23 cellular contexts compared by ENCODE assay signal in genomic region chr12:96361074-96361473, GRCh38. TPM values are rescaled to one million over a fixed set of nuclear protein-coding genes. Genes with fewer than 3 reads are reported as not detected.
DNase-seq lines count a peak whose midpoint lies in the region; ATAC-seq, FAIRE-seq and TF ChIP-seq lines count a peak whose summit lies in the region.
"Had no signal": no experiment of that assay in that cellular context is flagged by ENCODE, and none has a peak within 500 bp of the region (broad histone marks: within the 10 kb centered on the region; RNA-seq: fewer than 3 reads in every experiment).

No MANE protein-coding gene starts in this region.

- POLR2A ChIA-PET in endothelial cell of umbilical vein (lab: Charles Lee): interaction anchor here (0.7 kb wide), 1 partner anchor 40 kb away, joined by 3 read pairs; no protein-coding TSS in a partner anchor

- no peaks in the 10 kb centered on the region for H3K9me2 ChIP-seq in Karpas-422 (replicated peaks; ENCODE audit: insufficient read depth, low read length)

- H3K36me3 Mint-ChIP-seq in nephron progenitor cell (ENCODE audit: low read depth): peaks cover 7% of the 10 kb centered on the region

- peaks cover 69% of the 10 kb centered on the region for H3K4me1 ChIP-seq in Karpas-422 (ENCODE audit: low read length)
- peaks cover 74% of the 10 kb centered on the region for H3K4me1 ChIP-seq in endothelial cell of umbilical vein (ENCODE audit: control insufficient read depth, extremely low read depth, insufficient read depth, low read length)

- intact Hi-C loops in endothelial cell of umbilical vein (cut with micrococcal nuclease): no loop called here

- no TSS peak for BruUV-seq in endothelial cell of umbilical vein (replicated peaks; lab: Mats Ljungman, UMichigan)

- no peak overlapping the region for H3K9ac ChIP-seq in Karpas-422 (ENCODE audit: low read length)
- no peak overlapping the region for H3K9ac ChIP-seq in endothelial cell of umbilical vein (replicated peaks; ENCODE audit: extremely low read depth, insufficient read depth, low read length)
- H3K9ac ChIP-seq: parathyroid adenoma had no signal

- H2AFZ ChIP-seq in Karpas-422 (ENCODE audit: low read length) (no peak overlapping the region), endothelial cell of umbilical vein (ENCODE audit: low read depth, low read length) (no peak overlapping the region)
- H2AFZ ChIP-seq: parathyroid adenoma had no signal

- peak; percentile 35 for TF ChIP-seq POLR2A in endothelial cell of umbilical vein (IDR thresholded peaks at IDR 0.05; ENCODE audit: low read depth, low read length)

- H3K9me3 ChIP-seq in Karpas-422 (ENCODE audit: low read length) (no peaks in the 10 kb centered on the region), endothelial cell of umbilical vein (replicated peaks; ENCODE audit: control insufficient read depth, insufficient read depth, low read length) (no peaks in the 10 kb centered on the region)
- H3K9me3 ChIP-seq: transverse colon had no signal

- H3K79me2 ChIP-seq in Karpas-422 (ENCODE audit: low read length) (peaks cover 92% of the 10 kb centered on the region), endothelial cell of umbilical vein (ENCODE audit: control insufficient read depth, insufficient read depth, low read length) (peaks cover 100% of the 10 kb centered on the region)

- no peaks in the 10 kb centered on the region for H3K9me1 ChIP-seq in endothelial cell of umbilical vein (replicated peaks; ENCODE audit: control insufficient read depth, extremely low read depth, insufficient read depth, low read length)

- DNase-seq in DMS53 (lab: John Stamatoyannopoulos, UW) (peak; percentile 25), DMS53 treated with DMSO at 0.1 percent for 48 hours (lab: John Stamatoyannopoulos, UW; ENCODE audit: unreplicated experiment) (no peak), Karpas-422 (no peak), endothelial cell of umbilical vein (ENCODE audit: low read depth, low spot score) (peak; percentile 77), nephron progenitor cell (no peak), activated gamma-delta T cell treated with Interleukin-2 at 50 U/mL for 16 hours (no peak), OCI-M2 (lab: John Stamatoyannopoulos, UW; ENCODE audit: unreplicated experiment) (no peak)
- DNase-seq: activated CD4-positive, CD25-positive, alpha-beta regulatory T cell treated with anti-CD3 and anti-CD28 coated beads, Interleukin-2, amount 50 U/mL, for 72 hours; activated CD8-positive, alpha-beta memory T cell treated with anti-CD3 and anti-CD28 coated beads for 24 hours; activated naive CD8-positive, alpha-beta T cell treated with anti-CD3 and anti-CD28 coated beads, Interleukin-2, amount 10 ng/mL, durations not matched to agents 7 days and 5 days; erythroblast; GF-D8; NCI-H1417 treated with DMSO at 0.1 percent for 48 hours; NCI-H82; stimulated activated naive B cell treated with anti-CD40 and anti-IgM and Interleukin-4, amounts not matched to agents 10 μg/mL and 1 μg/mL and 100 μg/mL, for 72 hours; T-helper 9 cell; transverse colon had no signal

- H3K4me2 ChIP-seq in Karpas-422 (ENCODE audit: low read depth, low read length, poor library complexity, severe bottlenecking) (no peak overlapping the region), endothelial cell of umbilical vein (ENCODE audit: insufficient read depth, low read length) (peak overlapping the region; percentile 7)

- TF ChIP-seq CTCF in endothelial cell of umbilical vein (IDR thresholded peaks at IDR 0.05; ENCODE audit: extremely low read depth in 1 of 2, insufficient read depth in 1 of 2, low read depth in 1 of 2, low read length in 2 of 2) (no peak), nephron progenitor cell (IDR thresholded peaks at IDR 0.05) (no peak)

- peaks cover 29% of the 10 kb centered on the region for H3K4me1 Mint-ChIP-seq in nephron progenitor cell

- peak overlapping the region; percentile 48; the same call in 1 of the 2 replicates for H3K27ac ChIP-seq in Karpas-422 (ENCODE audit: low read length)
- peak overlapping the region; percentile 55 for H3K27ac ChIP-seq in endothelial cell of umbilical vein (ENCODE audit: insufficient read depth, low read depth, low read length)
- H3K27ac ChIP-seq: 22Rv1, parathyroid adenoma, transverse colon had no signal

- H3K9me3 Mint-ChIP-seq in nephron progenitor cell: no peaks in the 10 kb centered on the region
- H3K9me3 Mint-ChIP-seq: activated naive CD8-positive, alpha-beta T cell treated with anti-CD3 and anti-CD28 coated beads, Interleukin-2, amount 10 ng/mL, durations not matched to agents 7 days and 5 days; brain had no signal

- H3K4me3 Mint-ChIP-seq in nephron progenitor cell: no peak overlapping the region
- H3K4me3 Mint-ChIP-seq: activated naive CD8-positive, alpha-beta T cell treated with anti-CD3 and anti-CD28 coated beads, Interleukin-2, amount 10 ng/mL, durations not matched to agents 7 days and 5 days; brain; stimulated activated naive B cell treated with anti-CD40 and anti-IgM and Interleukin-4, amounts not matched to agents 10 μg/mL and 1 μg/mL and 100 μg/mL, for 72 hours had no signal

- CTCF ChIA-PET in endothelial cell of umbilical vein (lab: Charles Lee): interaction anchor here (0.9 to 2.7 kb wide), 8 partner anchors 8 to 39 kb away, joined by 3 to 9 read pairs (median 4); partner anchors contain the start of gene CDK17

- no peak for ATAC-seq in SK-N-SH treated with all-trans-retinoic acid at 6 μM for 48 hours
- ATAC-seq: GM12878; stimulated activated naive B cell treated with anti-CD40 and anti-IgM and Interleukin-4, amounts not matched to agents 10 μg/mL and 1 μg/mL and 100 μg/mL, for 72 hours had no signal

- no peak overlapping the region for H3K4me3 ChIP-seq in Karpas-422 (ENCODE audit: low read length)
- H3K4me3 ChIP-seq in endothelial cell of umbilical vein (replicated peaks in 1 of 3; ENCODE audit: insufficient read depth in 1 of 3, low read depth in 1 of 3, low read length in 3 of 3): no peak overlapping the region
- H3K4me3 ChIP-seq: GM12878, transverse colon had no signal

- FAIRE-seq in endothelial cell of umbilical vein (lab: Jason Lieb, UNC): no peak
- FAIRE-seq: GM12878, H54 had no signal

- dilution Hi-C loops in endothelial cell of umbilical vein (cut with MboI; ENCODE audit: extremely low pct_ligation_motif_present, low sequenced_read_pairs): no loop called here

- H3K36me3 ChIP-seq in Karpas-422 (ENCODE audit: insufficient read depth, low read length) (no peaks in the 10 kb centered on the region), endothelial cell of umbilical vein (ENCODE audit: control insufficient read depth in 2 of 2, extremely low read depth in 1 of 2, insufficient read depth in 2 of 2, low read length in 2 of 2) (no peaks in the 10 kb centered on the region)
- H3K36me3 ChIP-seq: transverse colon had no signal

- no peaks in the 10 kb centered on the region for H4K20me1 ChIP-seq in Karpas-422 (ENCODE audit: insufficient read depth, low read depth, low read length)
- peaks cover 26% of the 10 kb centered on the region for H4K20me1 ChIP-seq in endothelial cell of umbilical vein (replicated peaks; ENCODE audit: control insufficient read depth, extremely low read depth, insufficient read depth, low read length)

- H3K27ac Mint-ChIP-seq in nephron progenitor cell: peak overlapping the region; percentile 35
- H3K27ac Mint-ChIP-seq: activated naive CD8-positive, alpha-beta T cell treated with anti-CD3 and anti-CD28 coated beads, Interleukin-2, amount 10 ng/mL, durations not matched to agents 7 days and 5 days; stimulated activated naive B cell treated with anti-CD40 and anti-IgM and Interleukin-4, amounts not matched to agents 10 μg/mL and 1 μg/mL and 100 μg/mL, for 72 hours had no signal

- H3K27me3 ChIP-seq in Karpas-422 (ENCODE audit: low read length) (no peaks in the 10 kb centered on the region), endothelial cell of umbilical vein (ENCODE audit: control insufficient read depth in 2 of 2, insufficient read depth in 2 of 2, low read length in 2 of 2) (no peaks in the 10 kb centered on the region)
- H3K27me3 ChIP-seq: transverse colon had no signal

- H3K27me3 Mint-ChIP-seq in nephron progenitor cell (ENCODE audit: low read depth, poor library complexity): no peaks in the 10 kb centered on the region
- H3K27me3 Mint-ChIP-seq: activated naive CD8-positive, alpha-beta T cell treated with anti-CD3 and anti-CD28 coated beads, Interleukin-2, amount 10 ng/mL, durations not matched to agents 7 days and 5 days; brain; stimulated activated naive B cell treated with anti-CD40 and anti-IgM and Interleukin-4, amounts not matched to agents 10 μg/mL and 1 μg/mL and 100 μg/mL, for 72 hours had no signal

TF ChIP-seq in endothelial cell of umbilical vein, 7 proteins besides CTCF, POLR2A, EP300 and RAD21 (continues in another document):
- TF ChIP-seq GATA2 (IDR thresholded peaks at IDR 0.05; ENCODE audit: insufficient read depth, insufficient read length, low read depth, low read length): no peak
- no peak for TF ChIP-seq JUN (IDR thresholded peaks at IDR 0.05; ENCODE audit: borderline replicate concordance, insufficient read depth, insufficient read length, low read depth)
- TF ChIP-seq FOS (IDR thresholded peaks at IDR 0.05; ENCODE audit: borderline replicate concordance, insufficient read depth, low read length): no peak
- TF ChIP-seq POLR2AphosphoS5 (IDR thresholded peaks at IDR 0.05; ENCODE audit: insufficient read depth, low read depth, low read length): no peak

RNA-seq across cellular contexts. Expression of gene CDK17, which starts 39.2 kb away (rescaled TPM):
- total RNA-seq in Karpas-422 (2014; rRNA removed; shearing (Covaris generic); ENCODE audit: low replicate concordance): 35.6 and 71.2 TPM in 2 replicates
- 176 and 193 TPM in 2 replicates for total RNA-seq in endothelial cell of umbilical vein
- polyA plus RNA-seq in endothelial cell of umbilical vein: 53.6 and 61.1 TPM in 2 replicates
- 62.9 and 67.5 TPM in 2 replicates for polyA plus RNA-seq in endothelial cell of umbilical vein (2011; cell fraction: cytosol; rRNA removed)
- polyA plus RNA-seq in endothelial cell of umbilical vein (2011; cell fraction: nucleus; rRNA removed): 180 and 190 TPM in 2 replicates
- polyA plus RNA-seq in endothelial cell of umbilical vein (2012): 76.5 and 115 TPM in 2 replicates
- polyA minus RNA-seq in endothelial cell of umbilical vein: 302 and 356 TPM in 2 replicates
- 32.8 TPM for polyA minus RNA-seq in endothelial cell of umbilical vein (2011; cell fraction: cytosol; rRNA and poly(A)+ RNA removed)
- 1,081 and 1,155 TPM in 2 replicates for polyA minus RNA-seq in endothelial cell of umbilical vein (2011; cell fraction: nucleus; rRNA and poly(A)+ RNA removed)

Comparison
In these comparisons a context has a peak if more than half of its experiments do, and no peak if none do; other contexts are left out.
1. DNase-seq: peak in DMS53 (single experiment) and endothelial cell of umbilical vein (single experiment); none in DMS53 treated with DMSO at 0.1 percent for 48 hours (single experiment), Karpas-422 (single experiment), nephron progenitor cell (single experiment), activated gamma-delta T cell treated with Interleukin-2 at 50 U/mL for 16 hours (single experiment) and OCI-M2 (single experiment).